8 cellular contexts compared by ENCODE assay signal in genomic region chr2:200713003-200713703, GRCh38.
A peak's percentile ranks its signal among the peaks of the same experiment; 100 is the strongest.
DNase-seq lines count a peak whose midpoint lies in the region; ATAC-seq lines count a peak whose summit lies in the region.

No MANE protein-coding gene starts in this region.

- no peaks in the 10 kb centered on the region for H3K79me2 ChIP-seq in GM23248 (ENCODE audit: insufficient read depth)
- no peaks in the 10 kb centered on the region for H3K79me2 ChIP-seq in Karpas-422 (ENCODE audit: low read length)

- H2AFZ ChIP-seq in GM23248 (peak overlapping the region; percentile 76), Karpas-422 (ENCODE audit: low read length) (peak overlapping the region; percentile 69; the same call in 1 of the 2 replicates)

- H3K9me2 ChIP-seq in GM23248 (ENCODE audit: insufficient read depth) (no peaks in the 10 kb centered on the region), Karpas-422 (replicated peaks; ENCODE audit: insufficient read depth, low read length) (no peaks in the 10 kb centered on the region)

- H3K4me3 Mint-ChIP-seq in activated T-helper 17 cell treated with anti-CD3 and anti-CD28 coated beads, Interleukin-2, amount 50 U/mL, for 72 hours = peak overlapping the region; percentile 81
- peak overlapping the region; percentile 75 to 90 (median 84) for H3K4me3 Mint-ChIP-seq in naive thymus-derived CD8-positive, alpha-beta T cell
- H3K4me3 Mint-ChIP-seq in stimulated activated naive B cell treated with anti-CD40 and anti-IgM and Interleukin-4, amounts not matched to agents 10 μg/mL and 1 μg/mL and 100 μg/mL, for 72 hours = peak overlapping the region; percentile 81 to 86

- H3K27me3 Mint-ChIP-seq in activated T-helper 17 cell treated with anti-CD3 and anti-CD28 coated beads, Interleukin-2, amount 50 U/mL, for 72 hours = no peaks in the 10 kb centered on the region
- peaks cover 0 to 1% (median 0%) of the 10 kb centered on the region in 5 donors for H3K27me3 Mint-ChIP-seq in naive thymus-derived CD8-positive, alpha-beta T cell
- H3K27me3 Mint-ChIP-seq in stimulated activated naive B cell treated with anti-CD40 and anti-IgM and Interleukin-4, amounts not matched to agents 10 μg/mL and 1 μg/mL and 100 μg/mL, for 72 hours = no peaks in the 10 kb centered on the region

- peak; percentile 96 for DNase-seq in EH (ENCODE audit: low read depth)
- peak; percentile 97 for DNase-seq in GM23248
- peak; percentile 98 for DNase-seq in Karpas-422
- DNase-seq in RKO (ENCODE audit: low spot score) = peak; percentile 98
- DNase-seq in fibroblast of peridontal ligament (ENCODE audit: extremely low read depth) = peak; percentile 92
- DNase-seq in naive thymus-derived CD8-positive, alpha-beta T cell = peak; percentile 74 to 97 (median 90)
- peak; percentile 92 for DNase-seq in stimulated activated naive B cell treated with anti-CD40 and anti-IgM and Interleukin-4, amounts not matched to agents 10 μg/mL and 1 μg/mL and 100 μg/mL, for 72 hours

- H3K27ac Mint-ChIP-seq in activated T-helper 17 cell treated with anti-CD3 and anti-CD28 coated beads, Interleukin-2, amount 50 U/mL, for 72 hours = peak overlapping the region; percentile 100
- H3K27ac Mint-ChIP-seq in naive thymus-derived CD8-positive, alpha-beta T cell = peak overlapping the region; percentile 98 to 100 (median 99)
- peak overlapping the region; percentile 99 for H3K27ac Mint-ChIP-seq in stimulated activated naive B cell treated with anti-CD40 and anti-IgM and Interleukin-4, amounts not matched to agents 10 μg/mL and 1 μg/mL and 100 μg/mL, for 72 hours

- no peaks in the 10 kb centered on the region for H3K9me3 Mint-ChIP-seq in activated T-helper 17 cell treated with anti-CD3 and anti-CD28 coated beads, Interleukin-2, amount 50 U/mL, for 72 hours
- H3K9me3 Mint-ChIP-seq in naive thymus-derived CD8-positive, alpha-beta T cell = no peaks in the 10 kb centered on the region
- H3K9me3 Mint-ChIP-seq in stimulated activated naive B cell treated with anti-CD40 and anti-IgM and Interleukin-4, amounts not matched to agents 10 μg/mL and 1 μg/mL and 100 μg/mL, for 72 hours = no peaks in the 10 kb centered on the region

- H3K4me2 ChIP-seq in GM23248 (ENCODE audit: unreplicated experiment) (peak overlapping the region; percentile 81), Karpas-422 (ENCODE audit: low read depth, low read length, poor library complexity, severe bottlenecking) (peak overlapping the region; percentile 68)

- H3K9ac ChIP-seq in GM23248 (peak overlapping the region; percentile 69), Karpas-422 (ENCODE audit: low read length) (peak overlapping the region; percentile 67)

- 1 to 2% methylated on average over 17 of the region's 17 CpGs for WGBS in GM23248 (ENCODE audit: low coverage in 1 of 2, low lambda C conversion rate in 2 of 2, missing lambda C conversion rate in 2 of 2), 2 experiments

- peaks cover 7% of the 10 kb centered on the region; the same call in 1 of the 2 replicates for H3F3A ChIP-seq in GM23248 (ENCODE audit: insufficient read depth)

- H3K4me1 ChIP-seq in GM23248 (ENCODE audit: insufficient read depth) (peaks cover 23% of the 10 kb centered on the region), Karpas-422 (ENCODE audit: low read length) (peaks cover 15% of the 10 kb centered on the region)

- in situ Hi-C loops in GM23248 (cut with MboI) = no loop called here

- POLR2A ChIA-PET in naive thymus-derived CD8-positive, alpha-beta T cell (lab: Charles Lee) = interaction anchor here (0.6 to 2.9 kb wide), 23 partner anchors 22 to 520 kb away, joined by 3 to 48 read pairs (median 4); partner anchors contain the start of genes BZW1, CLK1, NIF3L1 and ORC2

- H3K27me3 ChIP-seq in GM23248 (replicated peaks; ENCODE audit: insufficient read depth) = no peaks in the 10 kb centered on the region
- no peaks in the 10 kb centered on the region for H3K27me3 ChIP-seq in Karpas-422 (ENCODE audit: low read length)

- peak; percentile 94 for ATAC-seq in activated T-helper 17 cell treated with anti-CD3 and anti-CD28 coated beads, Interleukin-2, amount 50 U/mL, for 72 hours (replicated peaks)
- peak; percentile 98 to 99 for ATAC-seq in naive thymus-derived CD8-positive, alpha-beta T cell
- peak; percentile 99 to 100 for ATAC-seq in stimulated activated naive B cell treated with anti-CD40 and anti-IgM and Interleukin-4, amounts not matched to agents 10 μg/mL and 1 μg/mL and 100 μg/mL, for 72 hours (replicated peaks)

- H3K36me3 Mint-ChIP-seq in activated T-helper 17 cell treated with anti-CD3 and anti-CD28 coated beads, Interleukin-2, amount 50 U/mL, for 72 hours (ENCODE audit: low read depth) = peaks cover 7% of the 10 kb centered on the region
- no peaks in the 10 kb centered on the region for H3K36me3 Mint-ChIP-seq in naive thymus-derived CD8-positive, alpha-beta T cell
- no peaks in the 10 kb centered on the region for H3K36me3 Mint-ChIP-seq in stimulated activated naive B cell treated with anti-CD40 and anti-IgM and Interleukin-4, amounts not matched to agents 10 μg/mL and 1 μg/mL and 100 μg/mL, for 72 hours

- H3K36me3 ChIP-seq in GM23248 (ENCODE audit: low read depth) = no peaks in the 10 kb centered on the region
- no peaks in the 10 kb centered on the region for H3K36me3 ChIP-seq in Karpas-422 (ENCODE audit: insufficient read depth, low read length)

- peak overlapping the region; percentile 84 for H3K27ac ChIP-seq in GM23248
- H3K27ac ChIP-seq in Karpas-422 (ENCODE audit: low read length) = peak overlapping the region; percentile 64

- H4K20me1 ChIP-seq in GM23248 (ENCODE audit: insufficient read depth) = no peaks in the 10 kb centered on the region
- H4K20me1 ChIP-seq in Karpas-422 (ENCODE audit: insufficient read depth, low read depth, low read length) = no peaks in the 10 kb centered on the region

- H3K4me3 ChIP-seq in GM23248 (peak overlapping the region; percentile 63), Karpas-422 (ENCODE audit: low read length) (peak overlapping the region; percentile 54)

- peaks cover 14% of the 10 kb centered on the region for H3K4me1 Mint-ChIP-seq in activated T-helper 17 cell treated with anti-CD3 and anti-CD28 coated beads, Interleukin-2, amount 50 U/mL, for 72 hours
- peaks cover 2 to 18% (median 10%) of the 10 kb centered on the region in 4 donors for H3K4me1 Mint-ChIP-seq in naive thymus-derived CD8-positive, alpha-beta T cell
- peaks cover 11 to 18% of the 10 kb centered on the region in 2 donors for H3K4me1 Mint-ChIP-seq in stimulated activated naive B cell treated with anti-CD40 and anti-IgM and Interleukin-4, amounts not matched to agents 10 μg/mL and 1 μg/mL and 100 μg/mL, for 72 hours

- no peaks in the 10 kb centered on the region for H3K9me3 ChIP-seq in GM23248 (ENCODE audit: low read depth)
- H3K9me3 ChIP-seq in Karpas-422 (ENCODE audit: low read length) = no peaks in the 10 kb centered on the region

Comparison
In these comparisons a context has a peak if more than half of its experiments do, and no peak if none do; other contexts are left out.
1. Peak in every context shown above with its lines: DNase-seq, ATAC-seq, H3K4me3 ChIP-seq and H3K27ac ChIP-seq.